ENCODE assay signal across 17 cellular contexts in the genomic region with DNA sequence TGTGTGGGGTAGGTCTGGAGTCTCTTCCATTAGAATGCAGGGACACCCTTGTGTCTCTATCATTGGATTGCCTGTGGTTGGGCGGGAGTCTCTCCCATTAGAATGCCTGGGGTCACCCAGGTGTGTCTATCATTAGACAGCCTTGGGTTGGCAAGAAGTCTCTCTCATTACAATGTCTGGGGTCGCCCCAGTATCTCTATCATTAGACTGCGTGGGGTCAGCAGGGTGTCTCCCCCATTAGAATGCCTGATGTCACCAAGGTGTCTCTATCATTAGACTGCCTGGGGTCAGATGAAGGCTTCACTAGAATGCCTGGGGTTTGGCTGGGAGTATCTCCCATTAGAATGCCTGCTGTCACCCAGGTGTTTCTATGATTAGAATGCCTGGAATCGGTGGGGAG.
A peak's percentile ranks its signal among the peaks of the same experiment; 100 is the strongest.
DNase-seq lines count a peak whose midpoint lies in the region; ATAC-seq and TF ChIP-seq lines count a peak whose summit lies in the region.
"Had no signal": no experiment of that assay in that cellular context is flagged by ENCODE, and none has a peak within 500 bp of the region (broad histone marks: within the 10 kb centered on the region; RNA-seq: fewer than 3 reads in every experiment).

No MANE protein-coding gene starts in this region.

- H3K27ac ChIP-seq in right atrium auricular region = peak overlapping the region in 1 of 2 donors; percentile 73
- peak overlapping the region in 1 of 10 donors; percentile 82 for H3K27ac ChIP-seq in heart right ventricle
- no peak overlapping the region for H3K27ac ChIP-seq in esophagus muscularis mucosa (replicated peaks in 1 of 4)
- no peak overlapping the region for H3K27ac ChIP-seq in suprapubic skin
- no peak overlapping the region for H3K27ac ChIP-seq in caudate nucleus (ENCODE audit: low read depth, low read length)
- H3K27ac ChIP-seq: BLaER1 treated with 17β-estradiol and CSF1 and Interleukin-3, amounts not matched to agents 10 nM and 100 nM had no signal

- peaks cover 0 to 3% (median 0%) of the 10 kb centered on the region in 3 donors for H3K27me3 Mint-ChIP-seq in immature natural killer cell (ENCODE audit: low read depth in 3 of 3)
- H3K27me3 Mint-ChIP-seq: B cell had no signal

- DNase-seq in right atrium auricular region (ENCODE audit: low spot score) (peak; percentile 30), heart right ventricle (no peak), esophagus muscularis mucosa (ENCODE audit: extremely low spot score) (peak; percentile 70), suprapubic skin (ENCODE audit: low spot score in 2 of 2) (peak; percentile 7 to 26), immature natural killer cell (no peak), caudate nucleus (lab: John Stamatoyannopoulos, UW) (no peak)
- DNase-seq: Calu3, DMS79 treated with DMSO at 0.1 percent for 48 hours, GF-D8, GOT3, H7, HFFc6 had no signal

- no peaks in the 10 kb centered on the region for H3K4me1 Mint-ChIP-seq in immature natural killer cell
- H3K4me1 Mint-ChIP-seq: B cell had no signal

- TF ChIP-seq CTCF in right atrium auricular region (IDR thresholded peaks at IDR 0.05) = no peak
- TF ChIP-seq CTCF in heart right ventricle (IDR thresholded peaks at IDR 0.05) = no peak
- TF ChIP-seq CTCF in esophagus muscularis mucosa (IDR thresholded peaks at IDR 0.05) = no peak
- no peak for TF ChIP-seq CTCF in suprapubic skin (IDR thresholded peaks at IDR 0.05)

- H3K9me3 ChIP-seq in right atrium auricular region (no peaks in the 10 kb centered on the region), heart right ventricle (peaks cover 0 to 84% (median 0%) of the 10 kb centered on the region in 11 donors), esophagus muscularis mucosa (peaks cover 0 to 9% (median 2%) of the 10 kb centered on the region in 4 donors), suprapubic skin (peaks cover 20% of the 10 kb centered on the region)

- H3K4me3 ChIP-seq in right atrium auricular region (no peak overlapping the region), heart right ventricle (no peak overlapping the region), esophagus muscularis mucosa (no peak overlapping the region), suprapubic skin (no peak overlapping the region)
- H3K4me3 ChIP-seq: BLaER1 treated with 17β-estradiol and CSF1 and Interleukin-3, amounts not matched to agents 10 nM and 100 nM had no signal

- no peak for TF ChIP-seq POLR2A in esophagus muscularis mucosa (IDR thresholded peaks at IDR 0.05; ENCODE audit: low read depth)
- TF ChIP-seq POLR2A in suprapubic skin (IDR thresholded peaks at IDR 0.05) = no peak

- H3K27me3 ChIP-seq in right atrium auricular region = no peaks in the 10 kb centered on the region
- H3K27me3 ChIP-seq in heart right ventricle = no peaks in the 10 kb centered on the region
- no peaks in the 10 kb centered on the region for H3K27me3 ChIP-seq in esophagus muscularis mucosa
- no peaks in the 10 kb centered on the region for H3K27me3 ChIP-seq in suprapubic skin
- H3K27me3 ChIP-seq: BLaER1 treated with 17β-estradiol and CSF1 and Interleukin-3, amounts not matched to agents 10 nM and 100 nM had no signal

- H3K4me1 ChIP-seq in right atrium auricular region (peaks cover 0 to 58% of the 10 kb centered on the region in 2 donors), heart right ventricle (peaks cover 0 to 67% (median 26%) of the 10 kb centered on the region in 9 donors), esophagus muscularis mucosa (peaks cover 0 to 28% (median 0%) of the 10 kb centered on the region in 4 donors), suprapubic skin (no peaks in the 10 kb centered on the region)
- H3K4me1 ChIP-seq: BLaER1 treated with 17β-estradiol and CSF1 and Interleukin-3, amounts not matched to agents 10 nM and 100 nM had no signal

- H3K27ac Mint-ChIP-seq in immature natural killer cell = no peak overlapping the region
- H3K27ac Mint-ChIP-seq: B cell; CD8-positive, alpha-beta T cell; HFFc6 had no signal

- H3K36me3 Mint-ChIP-seq in immature natural killer cell = peaks cover 0 to 9% (median 0%) of the 10 kb centered on the region in 3 donors
- H3K36me3 Mint-ChIP-seq: CD8-positive, alpha-beta T cell had no signal

- peaks cover 28 to 90% (median 49%) of the 10 kb centered on the region in 6 donors for H3K9me3 Mint-ChIP-seq in immature natural killer cell

- intact Hi-C loops in heart right ventricle (cut with DNase I) (loop anchor here in 2 of 10 donors (10.0 kb wide), 1 partner anchor 121 kb away; no protein-coding TSS in a partner anchor), esophagus muscularis mucosa (cut with DNase I) (no loop called here)

- no peak for ATAC-seq in heart right ventricle
- ATAC-seq: CD8-positive, alpha-beta T cell; HCT116; HepG2 had no signal

- H3K4me3 Mint-ChIP-seq in immature natural killer cell = no peak overlapping the region
- H3K4me3 Mint-ChIP-seq: B cell; CD8-positive, alpha-beta T cell; HFFc6 had no signal

- TF ChIP-seq EP300 in esophagus muscularis mucosa (IDR thresholded peaks at IDR 0.05) = no peak
- TF ChIP-seq EP300 in suprapubic skin (IDR thresholded peaks at IDR 0.05) = no peak

- WGBS in heart right ventricle, 2 donors = 47 to 48% methylated on average over 4 of the region's 4 CpGs
- 41% methylated on average over 2 of the region's 4 CpGs for WGBS in esophagus muscularis mucosa
- 80% methylated on average over 1 of the region's 4 CpGs for WGBS in suprapubic skin

- no peaks in the 10 kb centered on the region for H3K36me3 ChIP-seq in right atrium auricular region
- no peaks in the 10 kb centered on the region for H3K36me3 ChIP-seq in heart right ventricle
- no peaks in the 10 kb centered on the region for H3K36me3 ChIP-seq in esophagus muscularis mucosa
- H3K36me3 ChIP-seq in suprapubic skin = no peaks in the 10 kb centered on the region
- H3K36me3 ChIP-seq: BLaER1 treated with 17β-estradiol and CSF1 and Interleukin-3, amounts not matched to agents 10 nM and 100 nM had no signal

Comparison
In these comparisons a context has a peak if more than half of its experiments do, and no peak if none do; other contexts are left out.
1. DNase-seq: peak in right atrium auricular region (single experiment), esophagus muscularis mucosa (single experiment) and suprapubic skin (2 of 2); none in heart right ventricle (0 of 2), immature natural killer cell (0 of 3) and caudate nucleus (0 of 61).